27 cellular contexts compared by ENCODE assay signal in genomic region chr3:61765109-61765876, GRCh38.
"Had no signal": no experiment of that assay in that cellular context is flagged by ENCODE, and none has a peak within 500 bp of the region (broad histone marks: within the 10 kb centered on the region; RNA-seq: fewer than 3 reads in every experiment).

No MANE protein-coding gene starts in this region.

- H3K4me3 ChIP-seq: ascending aorta, body of pancreas, MG63 had no signal

- H3K27me3 Mint-ChIP-seq: central memory CD8-positive, alpha-beta T cell had no signal

- H3K27ac Mint-ChIP-seq: activated CD4-positive, alpha-beta T cell treated with anti-CD3 and anti-CD28 coated beads for 36 hours; activated CD8-positive, alpha-beta T cell treated with anti-CD3 and anti-CD28 coated beads for 36 hours; activated naive CD4-positive, alpha-beta T cell treated with anti-CD3 and anti-CD28 coated beads, Interleukin-2, amount 50 U/mL, for 24 hours had no signal

- ATAC-seq: activated CD4-positive, alpha-beta T cell treated with anti-CD3 and anti-CD28 coated beads for 36 hours; activated CD8-positive, alpha-beta T cell treated with anti-CD3 and anti-CD28 coated beads for 36 hours; body of pancreas; Panc1; Right ventricle myocardium inferior had no signal

- H3K9me3 ChIP-seq: ascending aorta, body of pancreas, MG63, SK-N-SH had no signal

- H3K27ac ChIP-seq: ascending aorta, body of pancreas, KMS-11, VCaP had no signal

- DNase-seq: activated CD4-positive, alpha-beta T cell treated with anti-CD3 and anti-CD28 coated beads for 36 hours; activated CD4-positive, alpha-beta T cell treated with anti-CD3 and anti-CD28 coated beads, Interleukin-2, amount 50 U/mL, for 1 hour; activated CD8-positive, alpha-beta memory T cell treated with anti-CD3 and anti-CD28 coated beads, Interleukin-2, amount 50 U/mL, for 4 hours; activated CD8-positive, alpha-beta T cell treated with anti-CD3 and anti-CD28 coated beads for 36 hours; activated effector memory CD4-positive, alpha-beta T cell treated with Interleukin-2 at 50 U/mL for 16 hours; activated naive CD4-positive, alpha-beta T cell; body of pancreas; MG63; MV-4-11; NCI-H1092 treated with DMSO at 0.1 percent for 48 hours; NCI-H1417 treated with DMSO at 0.1 percent for 48 hours; NCI-H1694; NCI-H2029 treated with DMSO at 0.1 percent for 48 hours; NCI-H510A treated with DMSO at 0.1 percent for 48 hours; NCI-H69; NK-92 treated with Interleukin-12 subunit alpha and Interleukin-12 subunit beta, amount 100 ng/mL, for 24 hours; OCI-M1; RPMI8226; SK-N-SH; T-helper 1 cell had no signal

- H3K4me3 Mint-ChIP-seq: activated CD4-positive, alpha-beta T cell treated with anti-CD3 and anti-CD28 coated beads for 36 hours; activated CD8-positive, alpha-beta T cell treated with anti-CD3 and anti-CD28 coated beads for 36 hours; activated naive CD4-positive, alpha-beta T cell treated with anti-CD3 and anti-CD28 coated beads, Interleukin-2, amount 50 U/mL, for 24 hours; central memory CD8-positive, alpha-beta T cell had no signal

- H3K27me3 ChIP-seq: ascending aorta, body of pancreas, MG63 had no signal

- H3K4me1 Mint-ChIP-seq: activated CD4-positive, alpha-beta T cell treated with anti-CD3 and anti-CD28 coated beads for 36 hours; activated naive CD4-positive, alpha-beta T cell treated with anti-CD3 and anti-CD28 coated beads, Interleukin-2, amount 50 U/mL, for 24 hours; central memory CD8-positive, alpha-beta T cell had no signal

- H3K4me1 ChIP-seq: body of pancreas had no signal

- H3K36me3 ChIP-seq: ascending aorta, MG63 had no signal

- H3K9me3 Mint-ChIP-seq: activated CD8-positive, alpha-beta T cell treated with anti-CD3 and anti-CD28 coated beads for 36 hours; activated naive CD4-positive, alpha-beta T cell treated with anti-CD3 and anti-CD28 coated beads, Interleukin-2, amount 50 U/mL, for 24 hours had no signal

- H3K36me3 Mint-ChIP-seq: activated naive CD4-positive, alpha-beta T cell treated with anti-CD3 and anti-CD28 coated beads, Interleukin-2, amount 50 U/mL, for 24 hours had no signal
